Comparison of ENCODE assay signal across 32 cellular contexts in genomic region chr14:103667671-103668070, GRCh38.
"Had no signal": no experiment of that assay in that cellular context is flagged by ENCODE, and none has a peak within 500 bp of the region (broad histone marks: within the 10 kb centered on the region; RNA-seq: fewer than 3 reads in every experiment).

No MANE protein-coding gene starts in this region.

- H3K9me3 Mint-ChIP-seq: activated CD8-positive, alpha-beta T cell treated with anti-CD3 and anti-CD28 coated beads for 36 hours; activated naive CD4-positive, alpha-beta T cell treated with anti-CD3 and anti-CD28 coated beads for 36 hours; activated naive CD4-positive, alpha-beta T cell treated with anti-CD3 and anti-CD28 coated beads, Interleukin-2, amount 50 U/mL, for 24 hours; activated naive CD8-positive, alpha-beta T cell treated with anti-CD3 and anti-CD28 coated beads for 36 hours; activated naive CD8-positive, alpha-beta T cell treated with anti-CD3 and anti-CD28 coated beads, Interleukin-2, amount 50 U/mL, for 24 hours; activated T-helper 2 cell treated with anti-CD3 and anti-CD28 coated beads, Interferon-gamma antibody, Interleukin-2, Interleukin-4, amounts not matched to agents 10 μg/mL and 5 μg/mL and 100 μg/mL, durations not matched to agents 14 hours and 24 hours and 36 hours; brain; dendritic cell treated with granulocyte-macrophage colony-stimulating factor and Interleukin-4, amounts not matched to agents 40 ng/mL and 50 ng/mL, for 4 days; endodermal cell had no signal

- H3K27ac ChIP-seq: adrenal gland, breast epithelium, cardiac muscle cell, coronary artery, foreskin keratinocyte, gastrocnemius medialis, heart left ventricle had no signal

- H3K9me3 ChIP-seq: adrenal gland, breast epithelium, gastrocnemius medialis, heart left ventricle had no signal

- H3K27ac Mint-ChIP-seq: activated CD8-positive, alpha-beta T cell treated with anti-CD3 and anti-CD28 coated beads for 36 hours; activated naive CD4-positive, alpha-beta T cell treated with anti-CD3 and anti-CD28 coated beads for 36 hours; activated naive CD4-positive, alpha-beta T cell treated with anti-CD3 and anti-CD28 coated beads, Interleukin-2, amount 50 U/mL, for 24 hours; activated naive CD8-positive, alpha-beta T cell treated with anti-CD3 and anti-CD28 coated beads for 36 hours; activated naive CD8-positive, alpha-beta T cell treated with anti-CD3 and anti-CD28 coated beads, Interleukin-2, amount 50 U/mL, for 24 hours; activated T-helper 2 cell treated with anti-CD3 and anti-CD28 coated beads, Interferon-gamma antibody, Interleukin-2, Interleukin-4, amounts not matched to agents 10 μg/mL and 5 μg/mL and 100 μg/mL, durations not matched to agents 14 hours and 24 hours and 36 hours; brain; dendritic cell treated with granulocyte-macrophage colony-stimulating factor and Interleukin-4, amounts not matched to agents 40 ng/mL and 50 ng/mL, for 4 days; endodermal cell had no signal

- H3K4me1 Mint-ChIP-seq: activated naive CD4-positive, alpha-beta T cell treated with anti-CD3 and anti-CD28 coated beads, Interleukin-2, amount 50 U/mL, for 24 hours; activated naive CD8-positive, alpha-beta T cell treated with anti-CD3 and anti-CD28 coated beads for 36 hours; activated naive CD8-positive, alpha-beta T cell treated with anti-CD3 and anti-CD28 coated beads, Interleukin-2, amount 50 U/mL, for 24 hours; brain; endodermal cell had no signal

- H3K4me3 Mint-ChIP-seq: activated CD8-positive, alpha-beta T cell treated with anti-CD3 and anti-CD28 coated beads for 36 hours; activated naive CD4-positive, alpha-beta T cell treated with anti-CD3 and anti-CD28 coated beads for 36 hours; activated naive CD4-positive, alpha-beta T cell treated with anti-CD3 and anti-CD28 coated beads, Interleukin-2, amount 50 U/mL, for 24 hours; activated naive CD8-positive, alpha-beta T cell treated with anti-CD3 and anti-CD28 coated beads for 36 hours; activated naive CD8-positive, alpha-beta T cell treated with anti-CD3 and anti-CD28 coated beads, Interleukin-2, amount 50 U/mL, for 24 hours; brain; dendritic cell treated with granulocyte-macrophage colony-stimulating factor and Interleukin-4, amounts not matched to agents 40 ng/mL and 50 ng/mL, for 4 days; endodermal cell had no signal

- H3K4me1 ChIP-seq: adrenal gland, breast epithelium, gastrocnemius medialis had no signal

- ATAC-seq: activated CD8-positive, alpha-beta T cell treated with anti-CD3 and anti-CD28 coated beads for 36 hours; activated naive CD8-positive, alpha-beta T cell treated with anti-CD3 and anti-CD28 coated beads, Interleukin-2, amount 50 U/mL, for 24 hours; esophagus mucosa; foreskin keratinocyte; gastrocnemius medialis had no signal

- H3K27me3 ChIP-seq: adrenal gland, breast epithelium, cardiac muscle cell, dorsolateral prefrontal cortex, foreskin keratinocyte, gastrocnemius medialis, heart left ventricle had no signal

- H3K27me3 Mint-ChIP-seq: activated CD8-positive, alpha-beta T cell treated with anti-CD3 and anti-CD28 coated beads for 36 hours; activated naive CD4-positive, alpha-beta T cell treated with anti-CD3 and anti-CD28 coated beads, Interleukin-2, amount 50 U/mL, for 24 hours; activated naive CD8-positive, alpha-beta T cell treated with anti-CD3 and anti-CD28 coated beads for 36 hours; activated naive CD8-positive, alpha-beta T cell treated with anti-CD3 and anti-CD28 coated beads, Interleukin-2, amount 50 U/mL, for 24 hours; brain; dendritic cell treated with granulocyte-macrophage colony-stimulating factor and Interleukin-4, amounts not matched to agents 40 ng/mL and 50 ng/mL, for 4 days had no signal

- H3K4me3 ChIP-seq: adrenal gland, breast epithelium, cardiac muscle cell, coronary artery, dorsolateral prefrontal cortex, gastrocnemius medialis, heart left ventricle had no signal

- DNase-seq: activated CD4-positive, alpha-beta T cell treated with anti-CD3 and anti-CD28 coated beads for 4 hours; activated CD4-positive, alpha-beta T cell treated with anti-CD3 and anti-CD28 coated beads, Interleukin-2, amount 50 U/mL, for 1 hour; activated CD4-positive, alpha-beta T cell treated with anti-CD3 and anti-CD28 coated beads, Interleukin-2, amount 50 U/mL, for 48 hours; activated CD4-positive, CD25-positive, alpha-beta regulatory T cell; activated CD4-positive, CD25-positive, alpha-beta regulatory T cell treated with anti-CD3 and anti-CD28 coated beads, Interleukin-2, amount 50 U/mL, for 72 hours; activated CD8-positive, alpha-beta memory T cell treated with anti-CD3 and anti-CD28 coated beads for 24 hours; activated CD8-positive, alpha-beta memory T cell treated with anti-CD3 and anti-CD28 coated beads, Interleukin-2, amount 50 U/mL, for 48 hours; activated CD8-positive, alpha-beta T cell treated with anti-CD3 and anti-CD28 coated beads for 36 hours; activated effector memory CD4-positive, alpha-beta T cell treated with anti-CD3 and anti-CD28 coated beads, Interleukin-2, amount 50 U/mL, for 16 hours; activated naive CD4-positive, alpha-beta T cell treated with anti-CD3 and anti-CD28 coated beads for 36 hours; activated naive CD8-positive, alpha-beta T cell treated with anti-CD3 and anti-CD28 coated beads for 36 hours; activated naive CD8-positive, alpha-beta T cell treated with anti-CD3 and anti-CD28 coated beads, Interleukin-2, amount 50 U/mL, for 24 hours; activated T-cell treated with anti-CD3 and anti-CD28 coated beads for 4 hours; adrenal gland; amygdala; central memory CD4-positive, alpha-beta T cell; cerebellar nuclear complex; dorsolateral prefrontal cortex; effector memory CD4-positive, alpha-beta T cell; endodermal cell; foreskin keratinocyte; gastrocnemius medialis; glutamatergic neuron; heart left ventricle had no signal
